Comparison of ENCODE assay signal across 16 cellular contexts in the genomic region with DNA sequence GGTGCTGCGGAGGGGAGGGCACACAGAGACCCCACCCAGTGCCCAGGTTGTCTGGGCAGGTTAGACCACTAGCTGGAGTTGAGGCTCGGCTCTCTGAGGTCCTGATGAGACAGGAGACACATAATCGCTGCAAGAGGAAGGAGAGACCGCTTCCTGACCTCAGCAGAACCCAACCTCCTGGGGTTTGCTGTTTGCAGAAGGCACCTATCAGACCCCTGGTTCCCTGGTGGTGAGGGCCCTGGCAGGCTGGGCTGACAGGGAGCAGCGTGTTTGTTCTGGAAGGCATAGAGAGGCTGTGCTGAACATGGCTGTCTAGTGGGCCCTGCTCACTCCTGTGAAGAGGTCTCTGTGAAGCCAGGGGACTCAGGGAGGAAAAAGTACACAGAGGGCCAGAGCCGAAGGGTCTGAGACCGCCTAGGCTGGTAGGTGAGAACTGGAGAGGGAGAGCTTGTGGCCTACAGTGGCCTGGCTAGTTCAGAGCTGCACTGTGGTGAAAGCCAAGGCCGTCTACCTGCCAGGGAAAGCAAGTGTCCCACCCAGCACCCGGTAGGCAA. TPM values are rescaled to one million over a fixed set of nuclear protein-coding genes. Genes with fewer than 3 reads are reported as not detected.
A peak's percentile ranks its signal among the peaks of the same experiment; 100 is the strongest.
DNase-seq lines count a peak whose midpoint lies in the region; ATAC-seq, FAIRE-seq and TF ChIP-seq lines count a peak whose summit lies in the region.
"Had no signal": no experiment of that assay in that cellular context is flagged by ENCODE, and none has a peak within 500 bp of the region (broad histone marks: within the 10 kb centered on the region; RNA-seq: fewer than 3 reads in every experiment).

No MANE protein-coding gene starts in this region.

- BruUV-seq in HepG2 (replicated peaks; lab: Mats Ljungman, UMichigan), result TSS peak; percentile 69

- no peak for TF ChIP-seq RAD21 in HepG2 (CRISPR knock-in tag; IDR thresholded peaks at IDR 0.05)

- H3K36me3 Mint-ChIP-seq in activated T-cell treated with anti-CD3 and anti-CD28 coated beads, Interleukin-2, amount 50 U/mL, for 24 hours (ENCODE audit: low read depth), result no peaks in the 10 kb centered on the region
- H3K36me3 Mint-ChIP-seq in T-helper 2 cell treated with Interferon-gamma antibody and Interleukin-4, amounts not matched to agents 5 μg/mL and 100 μg/mL, for 36 hours (ENCODE audit: low read depth), result no peaks in the 10 kb centered on the region
- H3K36me3 Mint-ChIP-seq: IgD-negative memory B cell had no signal

- H3K4me2 ChIP-seq in HepG2 (ENCODE audit: low read depth, low read length), result peak overlapping the region; percentile 99

- no peak overlapping the region for H3K4me3 Mint-ChIP-seq in activated T-cell treated with anti-CD3 and anti-CD28 coated beads, Interleukin-2, amount 50 U/mL, for 24 hours
- peak overlapping the region; percentile 17 for H3K4me3 Mint-ChIP-seq in T-helper 2 cell treated with Interferon-gamma antibody and Interleukin-4, amounts not matched to agents 5 μg/mL and 100 μg/mL, for 36 hours

- 10% methylated on average over 7 of the region's 9 CpGs for WGBS in HepG2 (ENCODE audit: low lambda C conversion rate)

- H3K27ac Mint-ChIP-seq in activated T-cell treated with anti-CD3 and anti-CD28 coated beads, Interleukin-2, amount 50 U/mL, for 24 hours, result peak overlapping the region; percentile 67
- peak overlapping the region; percentile 74 for H3K27ac Mint-ChIP-seq in T-helper 2 cell treated with Interferon-gamma antibody and Interleukin-4, amounts not matched to agents 5 μg/mL and 100 μg/mL, for 36 hours
- H3K27ac Mint-ChIP-seq: IgD-negative memory B cell had no signal

- peak; percentile 36 for DNase-seq in activated T-cell treated with anti-CD3 and anti-CD28 coated beads, Interleukin-2, amount 50 U/mL, for 24 hours
- DNase-seq in activated T-cell treated with anti-CD3 and anti-CD28 coated beads for 4 hours, result no peak
- no peak for DNase-seq in T-helper 2 cell treated with Interferon-gamma antibody and Interleukin-4, amounts not matched to agents 5 μg/mL and 100 μg/mL, for 36 hours (ENCODE audit: low spot score)
- no peak for DNase-seq in HepG2 (ENCODE audit: low spot score)
- peak; percentile 14 for DNase-seq in stimulated activated naive CD8-positive, alpha-beta T cell treated with anti-CD3 and anti-CD28 coated beads, Interleukin-15, Interleukin-2, amounts not matched to agents 100 U/mL and 50 U/mL, for 24 hours
- no peak for DNase-seq in NCI-H1092 treated with DMSO at 0.1 percent for 48 hours (lab: John Stamatoyannopoulos, UW)
- DNase-seq: cerebellar nuclear complex, hippocampal formation, NCI-H187 treated with DMSO at 0.1 percent for 48 hours, occipital lobe, Right ventricle myocardium superior had no signal

- no peaks in the 10 kb centered on the region for H4K20me1 ChIP-seq in HepG2 (ENCODE audit: insufficient read depth, low read length)

- no peak overlapping the region for H2AFZ ChIP-seq in HepG2 (ENCODE audit: low read length)

- no peaks in the 10 kb centered on the region for H3K9me3 Mint-ChIP-seq in activated T-cell treated with anti-CD3 and anti-CD28 coated beads, Interleukin-2, amount 50 U/mL, for 24 hours
- H3K9me3 Mint-ChIP-seq in T-helper 2 cell treated with Interferon-gamma antibody and Interleukin-4, amounts not matched to agents 5 μg/mL and 100 μg/mL, for 36 hours, result no peaks in the 10 kb centered on the region
- H3K9me3 Mint-ChIP-seq: IgD-negative memory B cell had no signal

- H3K4me1 ChIP-seq in HepG2 (ENCODE audit: insufficient read depth, low read length), result peaks cover 62% of the 10 kb centered on the region

- in situ Hi-C loops in HepG2 (cut with HindIII; ENCODE audit: extremely low pct_ligation_motif_present, low pct_unique_long_range_greater_than_20kb), result no loop called here

- peaks cover 24% of the 10 kb centered on the region for H3K4me1 Mint-ChIP-seq in activated T-cell treated with anti-CD3 and anti-CD28 coated beads, Interleukin-2, amount 50 U/mL, for 24 hours (ENCODE audit: low read depth)
- H3K4me1 Mint-ChIP-seq in T-helper 2 cell treated with Interferon-gamma antibody and Interleukin-4, amounts not matched to agents 5 μg/mL and 100 μg/mL, for 36 hours (ENCODE audit: low read depth), result peaks cover 9% of the 10 kb centered on the region

- ATAC-seq in HepG2 (no peak; the same call in 1 of the 3 replicates), GM18519 (IDR thresholded peaks at IDR 0.05; ENCODE audit: low FRiP score, unreplicated experiment) (no peak), HG03521 (IDR thresholded peaks at IDR 0.05; ENCODE audit: unreplicated experiment) (no peak)
- peak; percentile 20 for ATAC-seq in stimulated activated naive CD8-positive, alpha-beta T cell treated with anti-CD3 and anti-CD28 coated beads, Interleukin-15, Interleukin-2, amounts not matched to agents 100 U/mL and 50 U/mL, for 24 hours

- H3K27ac ChIP-seq in HepG2 (ENCODE audit: extremely low read length, insufficient read depth, low read length), result peak overlapping the region; percentile 77

- peak overlapping the region; percentile 70 to 92 (median 71) for H3K4me3 ChIP-seq in HepG2 (replicated peaks in 1 of 3; ENCODE audit: insufficient read depth in 1 of 3, low read depth in 2 of 3, low read length in 3 of 3)
- H3K4me3 ChIP-seq: lung had no signal

- H3K9ac ChIP-seq in HepG2 (ENCODE audit: insufficient read depth, low read depth, low read length), result peak overlapping the region; percentile 84

- CTCF ChIA-PET in HepG2 (lab: Yijun Ruan, JAX; ENCODE audit: low intra/inter-chr PET ratio, low total read pairs), result interaction anchor here (1.6 to 2.3 kb wide), 2 partner anchors 25 to 41 kb away, joined by 6 to 20 read pairs; no protein-coding TSS in a partner anchor

- no peaks in the 10 kb centered on the region for H3K9me3 ChIP-seq in HepG2 (ENCODE audit: low read length)

- TF ChIP-seq CTCF in HepG2 (CRISPR knock-in tag; IDR thresholded peaks at IDR 0.05), result no peak

- no peak for FAIRE-seq in HepG2 (lab: Jason Lieb, UNC)

- H3K27me3 Mint-ChIP-seq in activated T-cell treated with anti-CD3 and anti-CD28 coated beads, Interleukin-2, amount 50 U/mL, for 24 hours, result no peaks in the 10 kb centered on the region
- H3K27me3 Mint-ChIP-seq in T-helper 2 cell treated with Interferon-gamma antibody and Interleukin-4, amounts not matched to agents 5 μg/mL and 100 μg/mL, for 36 hours (ENCODE audit: low read depth), result no peaks in the 10 kb centered on the region

- POLR2A ChIA-PET in HepG2 (lab: Yijun Ruan, JAX), result interaction anchor here (0.6 to 3.3 kb wide), 19 partner anchors 9 to 177 kb away, joined by 3 to 32 read pairs (median 5); a partner anchor contains a TSS

- no peak for TF ChIP-seq POLR2A in HepG2 (IDR thresholded peaks at IDR 0.05; ENCODE audit: insufficient read depth in 1 of 2, low read depth in 2 of 2, low read length in 2 of 2)

- peaks cover 33% of the 10 kb centered on the region for H3K79me2 ChIP-seq in HepG2 (ENCODE audit: insufficient read depth, low read length)

- TF ChIP-seq EP300 in HepG2 (IDR thresholded peaks at IDR 0.05; ENCODE audit: low read depth in 2 of 2, low read length in 2 of 2) (no peak), HepG2 (CRISPR knock-in tag; IDR thresholded peaks at IDR 0.05; ENCODE audit: borderline replicate concordance) (no peak)

- peaks cover 9 to 15% of the 10 kb centered on the region in 2 experiments for H3K36me3 ChIP-seq in HepG2 (replicated peaks in 1 of 2; ENCODE audit: control insufficient read depth in 1 of 2, insufficient read depth in 2 of 2, low read length in 2 of 2)

- H3K27me3 ChIP-seq in HepG2 (ENCODE audit: control insufficient read depth in 1 of 2, insufficient read depth in 2 of 2, low read length in 2 of 2), result no peaks in the 10 kb centered on the region; a peak in 1 of 5 replicates

- intact Hi-C loops in HepG2 (cut with micrococcal nuclease; ENCODE audit: unreplicated experiment), result loop anchor here (1.0 kb wide), 1 partner anchor 41 kb away; no protein-coding TSS in a partner anchor

RNA-seq across cellular contexts. Expression of a gene that starts 39.4 kb away (rescaled TPM):
- under 0.01 TPM in 1 of 2 replicates, not detected in the other for total RNA-seq in HepG2 (2016; rRNA removed; fragmentation: Illumina TruSeq; extraction: Trizol)
- total RNA-seq in HepG2 (2016; cell fraction: cytosol; rRNA removed; fragmentation: Illumina TruSeq; extraction: Trizol; ENCODE audit: low read depth), result under 0.01 TPM in 1 of 2 replicates, not detected in the other
- total RNA-seq in HepG2 (2016; cell fraction: insoluble cytoplasmic fraction; rRNA removed; fragmentation: Illumina TruSeq; extraction: Trizol), result 0.02 TPM in 1 of 2 replicates, not detected in the other
- total RNA-seq in HepG2 (2016; cell fraction: membrane; rRNA removed; fragmentation: Illumina TruSeq; extraction: Trizol), result not detected in 2 replicates
- not detected in 2 replicates for total RNA-seq in HepG2 (2016; cell fraction: nucleus; rRNA removed; fragmentation: Illumina TruSeq; extraction: Trizol)
- polyA plus RNA-seq in HepG2 (2011; rRNA removed), result not detected in 2 replicates
- not detected in 2 replicates for polyA plus RNA-seq in HepG2 (2011; cell fraction: cytosol; rRNA removed)
- polyA plus RNA-seq in HepG2 (2011; cell fraction: nucleus; rRNA removed), result 0.02 TPM in 1 of 2 replicates, not detected in the other
- not detected in 2 replicates for polyA plus RNA-seq in HepG2 (2012)
- 0.01 and 0.02 TPM in 2 replicates for polyA plus RNA-seq in HepG2 (2016; cell fraction: cytosol; fragmentation: Illumina TruSeq; extraction: Trizol; ENCODE audit: low read depth)
- polyA plus RNA-seq in HepG2 (2016; cell fraction: insoluble cytoplasmic fraction; fragmentation: Illumina TruSeq; extraction: Trizol; ENCODE audit: low read depth), result not detected in 2 replicates
- not detected in 2 replicates for polyA plus RNA-seq in HepG2 (2016; cell fraction: membrane; fragmentation: Illumina TruSeq; extraction: Trizol; ENCODE audit: low read depth)
- not detected in 2 replicates for polyA plus RNA-seq in HepG2 (2016; cell fraction: nucleus; fragmentation: Illumina TruSeq; extraction: Trizol; ENCODE audit: insufficient read depth, low read depth)
- not detected in 2 replicates for polyA minus RNA-seq in HepG2 (2011; rRNA and poly(A)+ RNA removed; ENCODE audit: low replicate concordance)
- polyA minus RNA-seq in HepG2 (2011; cell fraction: cytosol; rRNA and poly(A)+ RNA removed), result not detected in 2 replicates
- under 0.01 TPM in 1 of 2 replicates, not detected in the other for polyA minus RNA-seq in HepG2 (2011; cell fraction: nucleus; rRNA and poly(A)+ RNA removed)
- total RNA-seq: epithelial cell of proximal tubule had no signal
- polyA plus RNA-seq: IgD-negative memory B cell had no signal

RNA-seq across cellular contexts. Expression of a gene that starts 59.2 kb away (rescaled TPM):
- 37.5 and 38.6 TPM in 2 replicates for total RNA-seq in HepG2 (2016; rRNA removed; fragmentation: Illumina TruSeq; extraction: Trizol)
- 7.5 and 7.6 TPM in 2 replicates for total RNA-seq in HepG2 (2016; cell fraction: cytosol; rRNA removed; fragmentation: Illumina TruSeq; extraction: Trizol; ENCODE audit: low read depth)
- 31.9 and 38.9 TPM in 2 replicates for total RNA-seq in HepG2 (2016; cell fraction: insoluble cytoplasmic fraction; rRNA removed; fragmentation: Illumina TruSeq; extraction: Trizol)
- total RNA-seq in HepG2 (2016; cell fraction: membrane; rRNA removed; fragmentation: Illumina TruSeq; extraction: Trizol), result 28.7 and 30.2 TPM in 2 replicates
- 21.0 and 21.2 TPM in 2 replicates for total RNA-seq in HepG2 (2016; cell fraction: nucleus; rRNA removed; fragmentation: Illumina TruSeq; extraction: Trizol)
- 31.1 and 37.0 TPM in 2 replicates for polyA plus RNA-seq in HepG2 (2011; rRNA removed)
- polyA plus RNA-seq in HepG2 (2011; cell fraction: cytosol; rRNA removed), result 40.7 and 41.5 TPM in 2 replicates
- 39.1 and 48.3 TPM in 2 replicates for polyA plus RNA-seq in HepG2 (2011; cell fraction: nucleus; rRNA removed)
- 20.8 and 26.7 TPM in 2 replicates for polyA plus RNA-seq in HepG2 (2012)
- polyA plus RNA-seq in HepG2 (2016; cell fraction: cytosol; fragmentation: Illumina TruSeq; extraction: Trizol; ENCODE audit: low read depth), result 6.9 and 8.4 TPM in 2 replicates
- 39.8 and 43.5 TPM in 2 replicates for polyA plus RNA-seq in HepG2 (2016; cell fraction: insoluble cytoplasmic fraction; fragmentation: Illumina TruSeq; extraction: Trizol; ENCODE audit: low read depth)
- 24.8 and 26.5 TPM in 2 replicates for polyA plus RNA-seq in HepG2 (2016; cell fraction: membrane; fragmentation: Illumina TruSeq; extraction: Trizol; ENCODE audit: low read depth)
- 43.4 and 44.0 TPM in 2 replicates for polyA plus RNA-seq in HepG2 (2016; cell fraction: nucleus; fragmentation: Illumina TruSeq; extraction: Trizol; ENCODE audit: insufficient read depth, low read depth)
- polyA minus RNA-seq in HepG2 (2011; rRNA and poly(A)+ RNA removed; ENCODE audit: low replicate concordance), result 8.9 and 35.0 TPM in 2 replicates
- polyA minus RNA-seq in HepG2 (2011; cell fraction: cytosol; rRNA and poly(A)+ RNA removed), result 14.2 and 15.2 TPM in 2 replicates
- polyA minus RNA-seq in HepG2 (2011; cell fraction: nucleus; rRNA and poly(A)+ RNA removed), result 8.6 and 11.4 TPM in 2 replicates

Comparison
In these comparisons a context has a peak if more than half of its experiments do, and no peak if none do; other contexts are left out.
1. DNase-seq: peak in activated T-cell treated with anti-CD3 and anti-CD28 coated beads, Interleukin-2, amount 50 U/mL, for 24 hours (single experiment) and stimulated activated naive CD8-positive, alpha-beta T cell treated with anti-CD3 and anti-CD28 coated beads, Interleukin-15, Interleukin-2, amounts not matched to agents 100 U/mL and 50 U/mL, for 24 hours (single experiment); none in activated T-cell treated with anti-CD3 and anti-CD28 coated beads for 4 hours (single experiment), T-helper 2 cell treated with Interferon-gamma antibody and Interleukin-4, amounts not matched to agents 5 μg/mL and 100 μg/mL, for 36 hours (single experiment), HepG2 (single experiment) and NCI-H1092 treated with DMSO at 0.1 percent for 48 hours (single experiment).